In the genomic region with DNA sequence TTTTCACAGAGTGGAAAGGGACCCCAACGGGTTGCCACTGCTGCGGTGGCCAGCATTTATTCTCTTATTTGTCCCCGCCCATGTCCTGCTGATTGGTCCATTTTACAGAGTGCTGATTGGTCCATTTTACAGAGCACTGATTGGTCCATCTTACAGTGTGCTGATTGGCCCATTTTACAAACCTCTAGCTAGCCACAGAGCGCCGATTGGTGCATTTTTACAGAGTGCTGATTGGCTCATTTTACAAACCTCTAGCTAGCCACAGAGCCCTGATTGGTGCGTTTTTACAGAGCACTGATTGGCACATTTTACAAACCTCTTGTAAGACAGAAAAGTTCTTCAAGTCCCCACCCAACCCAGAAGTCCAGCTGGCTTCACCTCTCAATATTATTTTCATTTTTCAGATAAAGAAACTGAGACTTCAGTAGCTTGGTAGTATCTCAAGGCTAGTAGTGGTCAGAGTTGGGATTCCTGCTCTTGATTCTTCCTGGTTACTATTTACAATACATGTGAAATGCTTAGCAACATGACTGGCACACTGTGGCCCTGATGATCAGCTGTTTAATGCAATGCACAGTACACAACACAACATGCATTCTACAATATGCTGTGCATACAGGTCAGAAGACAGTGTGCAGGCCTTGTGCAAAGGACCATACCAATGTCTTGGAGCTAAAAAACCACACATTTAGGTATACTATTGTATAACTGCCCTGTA, we compare ENCODE assay signal across 11 cellular contexts.
A peak's percentile ranks its signal among the peaks of the same experiment; 100 is the strongest.
DNase-seq lines count a peak whose midpoint lies in the region; ATAC-seq, FAIRE-seq and TF ChIP-seq lines count a peak whose summit lies in the region.
"Had no signal": no experiment of that assay in that cellular context is flagged by ENCODE, and none has a peak within 500 bp of the region (broad histone marks: within the 10 kb centered on the region; RNA-seq: fewer than 3 reads in every experiment).

No MANE protein-coding gene starts in this region.

- H3K36me3 ChIP-seq in HCT116 (ENCODE audit: control insufficient read depth in 1 of 2, insufficient read depth in 2 of 2, low read length in 2 of 2), result no peaks in the 10 kb centered on the region
- H3K36me3 ChIP-seq in sigmoid colon, result no peaks in the 10 kb centered on the region

- intact Hi-C loops in HCT116 (cut with micrococcal nuclease) (no loop called here), sigmoid colon (cut with DNase I) (no loop called here)
- intact Hi-C loops in CD4-positive, alpha-beta T cell (cut with DNase I, micrococcal nuclease), result no loop called here

- TF ChIP-seq POLR2A in HCT116 (IDR thresholded peaks at IDR 0.05; ENCODE audit: borderline replicate concordance, extremely low read depth, insufficient read depth, insufficient read length) (no peak), sigmoid colon (IDR thresholded peaks at IDR 0.05) (no peak)

- H3K36me3 Mint-ChIP-seq in CD4-positive, alpha-beta T cell (ENCODE audit: low read depth), result no peaks in the 10 kb centered on the region

- DNase-seq in GM19239 (ENCODE audit: insufficient read length, low spot score) (no peak), HCT116 (ENCODE audit: low read depth, low spot score) (no peak), sigmoid colon (peak; percentile 5), OCI-M1 (lab: John Stamatoyannopoulos, UW) (no peak), NCI-H446 treated with DMSO at 0.1 percent for 48 hours (lab: John Stamatoyannopoulos, UW) (no peak)
- DNase-seq in CD4-positive, alpha-beta T cell, result no peak
- DNase-seq: activated CD4-positive, alpha-beta T cell treated with anti-CD3 and anti-CD28 coated beads, Interleukin-2, amount 50 U/mL, for 4 hours; HCEC 1CT; retina had no signal

- WGBS in sigmoid colon, 2 donors, result 96 to 97% methylated on average over 6 of the region's 6 CpGs

- no peak for TF ChIP-seq RAD21 in HCT116 (IDR thresholded peaks at IDR 0.05; ENCODE audit: low read depth)

- no peaks in the 10 kb centered on the region for H3K9me3 ChIP-seq in HCT116 (ENCODE audit: control insufficient read depth in 1 of 2, insufficient read depth in 1 of 2, low read depth in 1 of 2, low read length in 2 of 2)
- H3K9me3 ChIP-seq in sigmoid colon, result peaks cover 0 to 5% (median under 1%) of the 10 kb centered on the region in 4 donors
- H3K9me3 ChIP-seq in CD4-positive, alpha-beta T cell (ENCODE audit: control insufficient read depth, low read length), result peaks cover 5% of the 10 kb centered on the region

- H3K27me3 ChIP-seq in HCT116 (ENCODE audit: insufficient read depth, low read length) (no peaks in the 10 kb centered on the region), sigmoid colon (no peaks in the 10 kb centered on the region)
- no peaks in the 10 kb centered on the region for H3K27me3 ChIP-seq in CD4-positive, alpha-beta T cell (ENCODE audit: control insufficient read depth, insufficient read depth, low read length)

- no peaks in the 10 kb centered on the region for H3K79me2 ChIP-seq in HCT116 (ENCODE audit: insufficient read depth, low read length)

- no peak overlapping the region for H3K4me3 ChIP-seq in HCT116 (replicated peaks in 1 of 2; ENCODE audit: low read depth in 1 of 2, low read length in 2 of 2)
- no peak overlapping the region for H3K4me3 ChIP-seq in sigmoid colon

- POLR2A ChIA-PET in HCT116 (lab: Charles Lee), result no interaction called here
- POLR2A ChIA-PET in CD4-positive, alpha-beta T cell (lab: Charles Lee), result interaction anchor here (0.6 kb wide), 1 partner anchor 255 kb away, joined by 3 read pairs; no protein-coding TSS in a partner anchor

- FAIRE-seq in GM19239 (lab: Jason Lieb, UNC), result peak; percentile 87

- ATAC-seq in HCT116 (no peak), HG03521 (IDR thresholded peaks at IDR 0.05; ENCODE audit: unreplicated experiment) (peak; percentile 76)
- no peak for ATAC-seq in CD4-positive, alpha-beta T cell (ENCODE audit: poor library complexity)
- ATAC-seq: left lobe of liver had no signal

- H4K20me1 ChIP-seq in HCT116 (ENCODE audit: insufficient read depth), result no peaks in the 10 kb centered on the region

- CTCF ChIA-PET in HCT116 (lab: Charles Lee), result no interaction called here
- CTCF ChIA-PET in CD4-positive, alpha-beta T cell (lab: Charles Lee), result no interaction called here

- H3K9me3 Mint-ChIP-seq in CD4-positive, alpha-beta T cell, result no peaks in the 10 kb centered on the region

- H3K4me1 ChIP-seq in HCT116 (ENCODE audit: control insufficient read depth in 1 of 2, insufficient read depth in 2 of 2, low read length in 2 of 2), result no peaks in the 10 kb centered on the region
- no peaks in the 10 kb centered on the region for H3K4me1 ChIP-seq in sigmoid colon

- no peak overlapping the region for H3K9ac ChIP-seq in HCT116 (ENCODE audit: low read length)

- TF ChIP-seq CTCF in HCT116 (IDR thresholded peaks at IDR 0.05 in 2 of 3, conservative IDR thresholded peaks at IDR 0.05 in 1 of 3; ENCODE audit: borderline replicate concordance in 1 of 3, insufficient read depth in 1 of 3, low read depth in 2 of 3, low read length in 2 of 3), result no peak
- no peak for TF ChIP-seq CTCF in sigmoid colon (IDR thresholded peaks at IDR 0.05)
- no peak for TF ChIP-seq CTCF in CD4-positive, alpha-beta T cell (IDR thresholded peaks at IDR 0.05)

- no peaks in the 10 kb centered on the region for H3K4me1 Mint-ChIP-seq in CD4-positive, alpha-beta T cell (ENCODE audit: low read depth)

- H3K9me2 ChIP-seq in HCT116 (ENCODE audit: insufficient read depth), result no peaks in the 10 kb centered on the region

- no peak overlapping the region for H2AFZ ChIP-seq in HCT116 (ENCODE audit: low read depth, low read length, poor library complexity, severe bottlenecking)

- BruUV-seq in HCT116 (replicated peaks; lab: Mats Ljungman, UMichigan), result no TSS peak

- H3K4me2 ChIP-seq in HCT116 (ENCODE audit: low read length), result no peak overlapping the region

- RAD21 ChIA-PET in HCT116 (lab: Charles Lee; ENCODE audit: low non-redundant PET in 1 of 2, low total read pairs in 2 of 2, uncharacterized antibody in 2 of 2, unreplicated experiment in 2 of 2), result no interaction called here

- no peak overlapping the region for H3K4me3 Mint-ChIP-seq in CD4-positive, alpha-beta T cell

- no peaks in the 10 kb centered on the region for H3K27me3 Mint-ChIP-seq in CD4-positive, alpha-beta T cell

- no peak overlapping the region for H3K27ac ChIP-seq in HCT116 (ENCODE audit: low read depth, low read length)
- H3K27ac ChIP-seq in sigmoid colon, result no peak overlapping the region
- H3K27ac ChIP-seq in CD4-positive, alpha-beta T cell (ENCODE audit: low read depth, low read length), result no peak overlapping the region

- no peak overlapping the region for H3K27ac Mint-ChIP-seq in CD4-positive, alpha-beta T cell

- TF ChIP-seq EP300 in sigmoid colon (IDR thresholded peaks at IDR 0.05), result no peak

TF ChIP-seq in HCT116, 20 proteins besides CTCF, POLR2A, EP300 and RAD21:
- TF ChIP-seq CEBPB (IDR thresholded peaks at IDR 0.05; ENCODE audit: low read depth) (no peak), SP1 (IDR thresholded peaks at IDR 0.05; ENCODE audit: low read depth) (peak; percentile 18; the same call in 1 of the 2 replicates)
